ENCODE assay signal across 17 cellular contexts in genomic region chr18:40094441-40094840, GRCh38.
A peak's percentile ranks its signal among the peaks of the same experiment; 100 is the strongest.
DNase-seq lines count a peak whose midpoint lies in the region; ATAC-seq and TF ChIP-seq lines count a peak whose summit lies in the region.
"Had no signal": no experiment of that assay in that cellular context is flagged by ENCODE, and none has a peak within 500 bp of the region (broad histone marks: within the 10 kb centered on the region; RNA-seq: fewer than 3 reads in every experiment).

No MANE protein-coding gene starts in this region.

- no peaks in the 10 kb centered on the region for H3K36me3 Mint-ChIP-seq in HFFc6 (ENCODE audit: low read depth)
- H3K36me3 Mint-ChIP-seq: CD8-positive, alpha-beta memory T cell had no signal

- H3K4me1 Mint-ChIP-seq in HFFc6 (ENCODE audit: low read depth), result no peaks in the 10 kb centered on the region
- H3K4me1 Mint-ChIP-seq: CD8-positive, alpha-beta memory T cell had no signal

- H3K4me3 Mint-ChIP-seq in HFFc6, result no peak overlapping the region
- H3K4me3 Mint-ChIP-seq: CD8-positive, alpha-beta memory T cell had no signal

- H3K4me3 ChIP-seq in astrocyte of the spinal cord (ENCODE audit: low read depth, low read length) (no peak overlapping the region), foreskin fibroblast (ENCODE audit: low read depth in 1 of 2, low read length in 2 of 2) (no peak overlapping the region)
- H3K4me3 ChIP-seq: BLaER1 treated with 17β-estradiol and CSF1 and Interleukin-3, amounts not matched to agents 10 nM and 100 nM; K562 had no signal

- ATAC-seq in HG03135 (IDR thresholded peaks at IDR 0.05; ENCODE audit: unreplicated experiment), result no peak
- ATAC-seq: K562, Panc1 had no signal

- in situ Hi-C loops in astrocyte of the spinal cord (cut with HindIII; ENCODE audit: low sequenced_read_pairs), result no loop called here

- no peaks in the 10 kb centered on the region for H3K27me3 Mint-ChIP-seq in HFFc6 (ENCODE audit: insufficient read depth)
- H3K27me3 Mint-ChIP-seq: CD8-positive, alpha-beta memory T cell had no signal

- no peak for TF ChIP-seq CTCF in HFFc6 (IDR thresholded peaks at IDR 0.05)
- TF ChIP-seq CTCF in astrocyte of the spinal cord (IDR thresholded peaks at IDR 0.05; ENCODE audit: low read depth, low read length), result no peak
- TF ChIP-seq CTCF in foreskin fibroblast (IDR thresholded peaks at IDR 0.05; ENCODE audit: low read depth, low read length), result no peak

- H3K9me3 Mint-ChIP-seq in HFFc6, result no peaks in the 10 kb centered on the region; the same call in 1 of the 2 replicates

- no peak overlapping the region for H3K27ac Mint-ChIP-seq in HFFc6
- H3K27ac Mint-ChIP-seq: CD8-positive, alpha-beta memory T cell had no signal

- DNase-seq in A172 (ENCODE audit: low spot score) (peak; percentile 31), HFFc6 (peak; percentile 9), astrocyte of the spinal cord (ENCODE audit: low read depth, low spot score) (peak; percentile 52), foreskin fibroblast (peak; percentile 3 to 28), SIG-M5 (lab: John Stamatoyannopoulos, UW) (no peak), HK-2 (ENCODE audit: unreplicated experiment) (no peak), HPDE6-E6E7 (ENCODE audit: extremely low spot score) (no peak)
- DNase-seq: 8988T; CD8-positive, alpha-beta memory T cell; DMS79; NCI-H1092; NCI-H2081 treated with DMSO at 0.1 percent for 48 hours; NCI-H524 had no signal

Comparison
In these comparisons a context has a peak if more than half of its experiments do, and no peak if none do; other contexts are left out.
1. DNase-seq: peak in A172 (single experiment), HFFc6 (single experiment), astrocyte of the spinal cord (single experiment) and foreskin fibroblast (2 of 2); none in SIG-M5 (single experiment), HK-2 (single experiment) and HPDE6-E6E7 (single experiment).